ENCODE assay signal across 8 cellular contexts in the genomic region with DNA sequence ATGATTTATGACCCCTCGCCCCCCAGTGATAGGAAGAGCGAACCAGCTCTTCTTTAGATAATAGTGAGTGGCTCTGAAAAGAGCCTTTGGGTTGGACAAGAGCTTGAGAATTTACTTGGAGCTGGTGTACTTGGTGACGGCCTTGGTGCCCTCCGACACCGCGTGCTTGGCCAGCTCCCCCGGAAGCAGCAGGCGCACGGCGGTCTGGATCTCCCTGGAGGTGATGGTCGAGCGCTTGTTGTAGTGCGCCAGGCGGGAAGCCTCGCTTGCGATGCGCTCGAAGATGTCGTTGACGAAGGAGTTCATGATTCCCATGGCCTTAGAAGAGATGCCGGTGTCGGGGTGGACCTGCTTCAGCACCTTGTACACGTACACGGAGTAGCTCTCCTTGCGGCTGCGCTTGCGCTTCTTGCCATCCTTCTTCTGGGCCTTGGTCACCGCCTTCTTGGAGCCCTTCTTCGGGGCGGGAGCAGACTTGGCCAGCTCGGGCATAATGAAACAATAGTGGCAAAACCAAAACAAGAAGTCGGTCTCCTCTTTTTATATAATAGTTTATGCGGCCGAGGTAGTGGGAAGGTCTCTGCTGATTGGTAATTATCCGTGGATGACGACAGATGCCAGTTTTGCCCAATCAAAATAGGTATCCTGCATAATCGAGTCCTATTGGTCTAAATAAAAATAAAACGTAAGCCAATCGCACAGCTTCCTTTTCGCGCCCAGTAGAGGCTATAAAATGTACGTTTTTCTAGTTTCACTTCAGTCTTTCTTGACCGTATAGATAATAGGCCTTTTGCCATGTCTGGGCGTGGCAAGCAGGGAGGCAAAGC.
DNase-seq lines count a peak whose midpoint lies in the region; ATAC-seq, FAIRE-seq and TF ChIP-seq lines count a peak whose summit lies in the region.
"Not testable (repeated sequence)": the region's sequence is repeated elsewhere in the genome, so short reads cannot be mapped to it uniquely, and the experiment has no call there.

No MANE protein-coding gene starts in this region.

- H3K4me3 ChIP-seq in astrocyte of the spinal cord (ENCODE audit: low read depth, low read length) (peak overlapping the region; percentile 53), right atrium auricular region (peak overlapping the region; percentile 55 to 60)

- H3K27ac ChIP-seq in right atrium auricular region = peak overlapping the region; percentile 81 to 84

- in situ Hi-C loops in astrocyte of the spinal cord (cut with HindIII; ENCODE audit: low sequenced_read_pairs) = not testable (repeated sequence)

- intact Hi-C loops in posterior vena cava (cut with DNase I) = not testable (repeated sequence)

- H3K9me3 ChIP-seq in right atrium auricular region = not testable (repeated sequence)

- DNase-seq in NCI-H1930 (lab: John Stamatoyannopoulos, UW) (peak; percentile 92), T-helper 2 cell (peak in 4 of 5 experiments; percentile 28 to 98 (median 66)), astrocyte of the spinal cord (ENCODE audit: low read depth, low spot score) (peak; percentile 97), right atrium auricular region (ENCODE audit: low spot score) (peak; percentile 88), posterior vena cava (ENCODE audit: low spot score) (peak; percentile 85)

- not testable (repeated sequence) for H3K27me3 ChIP-seq in right atrium auricular region

- H3K36me3 ChIP-seq in right atrium auricular region = not testable (repeated sequence)

- not testable (repeated sequence) for TF ChIP-seq CTCF in astrocyte of the spinal cord (IDR thresholded peaks at IDR 0.05; ENCODE audit: low read depth, low read length); right atrium auricular region (IDR thresholded peaks at IDR 0.05)

- FAIRE-seq in A204.1 (lab: Jason Lieb, UNC) = peak; percentile 100

- ATAC-seq in GM18517 (IDR thresholded peaks at IDR 0.05; ENCODE audit: unreplicated experiment) (peak; percentile 77), HG02981 (IDR thresholded peaks at IDR 0.05; ENCODE audit: unreplicated experiment) (peak; percentile 63)

- H3K4me1 ChIP-seq in right atrium auricular region = not testable (repeated sequence)

Comparison
In these comparisons a context has a peak if more than half of its experiments do, and no peak if none do; other contexts are left out.
1. Peak in every context shown above with its lines: DNase-seq, ATAC-seq, H3K4me3 ChIP-seq and H3K27ac ChIP-seq.